16 cellular contexts compared by ENCODE assay signal in genomic region chr12:1369460-1369859, GRCh38.
A peak's percentile ranks its signal among the peaks of the same experiment; 100 is the strongest.
DNase-seq lines count a peak whose midpoint lies in the region; ATAC-seq, FAIRE-seq and TF ChIP-seq lines count a peak whose summit lies in the region.
"Had no signal": no experiment of that assay in that cellular context is flagged by ENCODE, and none has a peak within 500 bp of the region (broad histone marks: within the 10 kb centered on the region; RNA-seq: fewer than 3 reads in every experiment).

No MANE protein-coding gene starts in this region.

- H2AFZ ChIP-seq in Karpas-422 (ENCODE audit: low read length), result no peak overlapping the region
- peak overlapping the region; percentile 35; the same call in 1 of the 2 replicates for H2AFZ ChIP-seq in K562 (ENCODE audit: low read depth, low read length)

- TF ChIP-seq CTCF in K562 (IDR thresholded peaks at IDR 0.05 in 2 of 3, conservative IDR thresholded peaks at IDR 0.05 in 1 of 3; ENCODE audit: insufficient read depth in 2 of 3, low read depth in 1 of 3, low read length in 3 of 3) (no peak), left lung (IDR thresholded peaks at IDR 0.05) (no peak), D721Med (IDR thresholded peaks at IDR 0.05; ENCODE audit: insufficient read depth, missing control alignments) (no peak)

- BruUV-seq in K562 (replicated peaks; lab: Mats Ljungman, UMichigan), result no TSS peak

- CTCF ChIA-PET in K562 (lab: Yijun Ruan, JAX; ENCODE audit: low intra/inter-chr PET ratio), result no interaction called here

- ATAC-seq in K562 (no peak), left lung (peak; percentile 96)
- ATAC-seq: activated CD4-positive, CD25-positive, alpha-beta regulatory T cell treated with anti-CD3 and anti-CD28 coated beads, Interleukin-2, amount 50 U/mL, for 24 hours; activated CD8-positive, alpha-beta T cell treated with anti-CD3 and anti-CD28 coated beads for 36 hours had no signal

- H3K4me3 ChIP-seq in Karpas-422 (ENCODE audit: low read length) (peak overlapping the region; percentile 38), K562 (no peak overlapping the region), left lung (no peak overlapping the region)
- H3K4me3 ChIP-seq: colonic mucosa had no signal

- H3K4me1 ChIP-seq in Karpas-422 (ENCODE audit: low read length) (peaks cover 39% of the 10 kb centered on the region), K562 (replicated peaks in 1 of 2; ENCODE audit: control insufficient read depth in 2 of 2, insufficient read depth in 2 of 2, low read length in 2 of 2) (peaks cover 0 to 5% of the 10 kb centered on the region in 2 experiments; a peak in 1 of 5 replicates), left lung (peaks cover 0 to 9% of the 10 kb centered on the region in 2 donors)
- H3K4me1 ChIP-seq: colonic mucosa had no signal

- 52% methylated on average over 5 of the region's 5 CpGs for WGBS in K562 (ENCODE audit: insufficient coverage, low coverage, missing lambda C conversion rate)

- peak overlapping the region; percentile 18; the same call in 1 of the 2 replicates for H3K9ac ChIP-seq in Karpas-422 (ENCODE audit: low read length)
- no peak overlapping the region for H3K9ac ChIP-seq in K562 (ENCODE audit: insufficient read depth in 1 of 2, low read depth in 2 of 2, low read length in 2 of 2)

- 0 out of 2 replicates have a peak, but pooled peaks cover 5% of the 10 kb centered on the region for H3K79me2 ChIP-seq in Karpas-422 (ENCODE audit: low read length)
- H3K79me2 ChIP-seq in K562 (ENCODE audit: control insufficient read depth, insufficient read depth, low read length), result no peaks in the 10 kb centered on the region

- POLR2A ChIA-PET in K562 (lab: Yijun Ruan, JAX), result interaction anchor here (1.5 to 2.8 kb wide), 2 partner anchors 9 to 14 kb away, joined by 6 read pairs; no protein-coding TSS in a partner anchor

- no peak for TF ChIP-seq EP300 in K562 (IDR thresholded peaks at IDR 0.05; ENCODE audit: low read length)

- in situ Hi-C loops in K562 (cut with MboI), result no loop called here

- FAIRE-seq in K562 (lab: Jason Lieb, UNC), result no peak
- FAIRE-seq in D721Med (lab: Jason Lieb, UNC), result no peak

- H3K9me3 ChIP-seq in Karpas-422 (ENCODE audit: low read length) (no peaks in the 10 kb centered on the region), K562 (replicated peaks; ENCODE audit: control insufficient read depth, insufficient read depth, low read depth, low read length) (no peaks in the 10 kb centered on the region), left lung (no peaks in the 10 kb centered on the region)
- H3K9me3 ChIP-seq: colonic mucosa had no signal

- H4K20me1 ChIP-seq in Karpas-422 (ENCODE audit: insufficient read depth, low read depth, low read length) (no peaks in the 10 kb centered on the region), K562 (replicated peaks; ENCODE audit: control insufficient read depth, insufficient read depth, low read length) (no peaks in the 10 kb centered on the region)

- intact Hi-C loops in K562 (cut with micrococcal nuclease) (no loop called here), left lung (cut with DNase I) (no loop called here)

- H3K27me3 ChIP-seq in Karpas-422 (ENCODE audit: low read length) (no peaks in the 10 kb centered on the region), K562 (ENCODE audit: control insufficient read depth in 2 of 2, insufficient read depth in 2 of 2, low read length in 2 of 2) (no peaks in the 10 kb centered on the region), left lung (no peaks in the 10 kb centered on the region)
- H3K27me3 ChIP-seq: colonic mucosa had no signal

- H3K4me2 ChIP-seq in Karpas-422 (ENCODE audit: low read depth, low read length, poor library complexity, severe bottlenecking) (peak overlapping the region; percentile 80), K562 (ENCODE audit: insufficient read depth, low read length) (no peak overlapping the region)

- H3K36me3 ChIP-seq in Karpas-422 (ENCODE audit: insufficient read depth, low read length) (no peaks in the 10 kb centered on the region), K562 (ENCODE audit: control insufficient read depth, insufficient read depth, low read length) (no peaks in the 10 kb centered on the region), left lung (no peaks in the 10 kb centered on the region)
- H3K36me3 ChIP-seq: colonic mucosa had no signal

- H3K9me2 ChIP-seq in Karpas-422 (replicated peaks; ENCODE audit: insufficient read depth, low read length), result no peaks in the 10 kb centered on the region

- TF ChIP-seq RAD21 in K562 (CRISPR knock-in tag; conservative IDR thresholded peaks at IDR 0.05 in 1 of 2, IDR thresholded peaks at IDR 0.05 in 1 of 2), result no peak

- H3K9me1 ChIP-seq in K562 (ENCODE audit: control insufficient read depth, insufficient read depth, low read length), result no peaks in the 10 kb centered on the region

- H3K27ac ChIP-seq in Karpas-422 (ENCODE audit: low read length) (peak overlapping the region; percentile 82), K562 (ENCODE audit: extremely low read depth, low read depth, low read length) (no peak overlapping the region), left lung (peak overlapping the region in 1 of 2 donors; percentile 13)
- H3K27ac ChIP-seq: colonic mucosa had no signal

- no peak for DNase-seq in Karpas-422
- DNase-seq in K562 (ENCODE audit: extremely low read depth in 1 of 4, low spot score in 3 of 4), result peak in 1 of 4 experiments; percentile 10
- DNase-seq in left lung, result peak in 1 of 2 donors; percentile 37
- peak; percentile 45 for DNase-seq in renal cortical epithelial cell (ENCODE audit: low read depth)
- no peak for DNase-seq in hippocampal formation (lab: John Stamatoyannopoulos, UW)
- no peak for DNase-seq in D721Med (ENCODE audit: insufficient read length, low spot score)
- DNase-seq in SHP77 treated with DMSO at 0.1 percent for 48 hours (lab: John Stamatoyannopoulos, UW), result no peak
- DNase-seq: activated CD8-positive, alpha-beta T cell treated with anti-CD3 and anti-CD28 coated beads for 36 hours; activated effector memory CD4-positive, alpha-beta T cell treated with anti-CD3 and anti-CD28 coated beads, Interleukin-2, amount 50 U/mL, for 16 hours; activated T-cell treated with anti-CD3 and anti-CD28 coated beads for 4 hours; C1 segment of cervical spinal cord; Calu3; colonic mucosa; glutamatergic neuron; GOT3 had no signal

- no peak for TF ChIP-seq POLR2A in K562 (conservative IDR thresholded peaks at IDR 0.05)

TF ChIP-seq in K562, 482 proteins besides CTCF, POLR2A, EP300 and RAD21 (continues in another document):
- TF ChIP-seq SMARCA5 (IDR thresholded peaks at IDR 0.05) (no peak), PRDM10 (IDR thresholded peaks at IDR 0.05; ENCODE audit: partially characterized antibody) (no peak), SREBF1 (IDR thresholded peaks at IDR 0.05; ENCODE audit: borderline replicate concordance, low read depth, low read length) (no peak), CEBPG (CRISPR knock-in tag; IDR thresholded peaks at IDR 0.05) (no peak), CEBPG (tag; conservative IDR thresholded peaks at IDR 0.05 in 1 of 2, IDR thresholded peaks at IDR 0.05 in 1 of 2) (0 out of 4 replicates have a peak, but pooled peaks of 1 of the 2 experiments have one; percentile 23), CBX8 (IDR thresholded peaks at IDR 0.05; ENCODE audit: borderline replicate concordance, extremely low read depth, low read depth, low read length, poor library complexity, severe bottlenecking) (no peak), L3MBTL2 (IDR thresholded peaks at IDR 0.05) (0 out of 2 replicates have a peak, but pooled peaks have one; percentile 18), YY1 (IDR thresholded peaks at IDR 0.05; ENCODE audit: borderline replicate concordance in 1 of 3, control insufficient read depth in 1 of 3, extremely low read depth in 1 of 3, insufficient read depth in 3 of 3, insufficient read length in 1 of 3, insufficient replicate concordance in 2 of 3, low read depth in 1 of 3, low read length in 2 of 3) (no peak), ZNF395 (CRISPR knock-in tag; IDR thresholded peaks at IDR 0.05) (no peak), MYNN (IDR thresholded peaks at IDR 0.05) (no peak), MYNN (CRISPR knock-in tag; IDR thresholded peaks at IDR 0.05) (no peak), SIN3A (IDR thresholded peaks at IDR 0.05; ENCODE audit: borderline replicate concordance in 2 of 2, control insufficient read depth in 1 of 2, low read depth in 2 of 2, low read length in 2 of 2) (no peak)
